ENCODE assay signal across 11 cellular contexts in the genomic region with DNA sequence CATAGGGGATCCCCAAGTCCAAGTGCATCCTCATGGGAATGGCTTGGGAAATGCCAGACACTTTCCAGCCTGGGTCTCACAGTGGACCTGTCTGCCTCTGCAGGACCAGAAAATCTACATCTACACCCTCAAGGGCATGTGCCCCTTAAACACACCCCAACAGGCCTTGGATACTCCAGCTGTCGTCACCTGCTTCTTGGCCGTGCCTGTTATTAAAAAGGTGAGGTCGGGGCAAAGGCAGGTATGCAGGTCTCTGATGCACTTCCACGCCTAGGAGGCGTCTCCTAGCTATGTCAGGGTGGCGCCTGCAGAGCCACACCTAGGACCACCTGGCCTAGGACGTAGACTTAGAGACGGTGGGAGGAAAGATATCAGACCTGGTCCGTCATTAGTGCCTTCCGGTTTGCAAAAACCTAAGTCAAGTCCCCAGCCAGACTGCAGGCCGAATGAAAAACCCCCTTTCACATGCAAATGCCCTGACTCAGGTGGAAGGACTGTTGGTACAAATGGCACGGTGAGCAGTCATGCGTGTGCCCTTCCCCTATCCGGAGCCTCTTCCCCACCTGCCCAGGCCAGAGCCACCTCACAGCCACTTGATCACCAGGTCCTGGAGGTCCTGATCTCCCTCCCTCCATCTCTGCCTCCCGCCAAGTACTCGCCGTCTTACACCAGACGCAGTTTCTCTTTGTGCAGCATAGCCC.
DNase-seq lines count a peak whose midpoint lies in the region; ATAC-seq, FAIRE-seq and TF ChIP-seq lines count a peak whose summit lies in the region.
"Had no signal": no experiment of that assay in that cellular context is flagged by ENCODE, and none has a peak within 500 bp of the region (broad histone marks: within the 10 kb centered on the region; RNA-seq: fewer than 3 reads in every experiment).

No MANE protein-coding gene starts in this region.

- H2BK5ac ChIP-seq in H1 (ENCODE audit: low read depth, low read length) = peak overlapping the region; percentile 82; the same call in 1 of the 2 replicates

- POLR2A ChIA-PET in H1 (lab: Charles Lee; ENCODE audit: partially characterized antibody) = interaction anchor here (0.6 to 1.0 kb wide), 5 partner anchors 9 to 91 kb away, joined by 3 read pairs; no protein-coding TSS in a partner anchor

- H3K23me2 ChIP-seq in H1 (ENCODE audit: low read depth, low read length) = no peaks in the 10 kb centered on the region; the same call in 1 of the 2 replicates

- no peaks in the 10 kb centered on the region for H3K79me2 ChIP-seq in H1 (ENCODE audit: control insufficient read depth in 1 of 2, insufficient read depth in 2 of 2, low read length in 2 of 2)

- peaks cover 13 to 33% (median 21%) of the 10 kb centered on the region in 4 experiments for H3K4me1 ChIP-seq in H1 (replicated peaks in 1 of 4; ENCODE audit: control insufficient read depth in 3 of 4, insufficient read depth in 4 of 4, low read length in 3 of 4)
- H3K4me1 ChIP-seq in tibial nerve = peaks cover 0 to 62% (median 28%) of the 10 kb centered on the region in 4 donors
- H3K4me1 ChIP-seq in BE2C = peaks cover 4% of the 10 kb centered on the region; the same call in 1 of the 2 replicates

- no peaks in the 10 kb centered on the region for H3K9me3 Mint-ChIP-seq in activated CD8-positive, alpha-beta memory T cell treated with anti-CD3 and anti-CD28 coated beads, Interleukin-2, amount 10 ng/mL, durations not matched to agents 7 days and 5 days (ENCODE audit: low read depth)

- peak overlapping the region; percentile 8 to 29; a peak in 1 of 4 replicates for H3K4me2 ChIP-seq in H1 (ENCODE audit: insufficient read depth in 1 of 2, low read depth in 2 of 2, low read length in 2 of 2)

- H4K91ac ChIP-seq in H1 (replicated peaks; ENCODE audit: insufficient read length, low read length) = peak overlapping the region; percentile 54

- peak overlapping the region; percentile 69; the same call in 1 of the 2 replicates for H2AK5ac ChIP-seq in H1 (ENCODE audit: low read depth, low read length)

- peak overlapping the region; percentile 40; the same call in 1 of the 2 replicates for H2BK15ac ChIP-seq in H1 (ENCODE audit: low read length)

- H2BK120ac ChIP-seq in H1 (replicated peaks; ENCODE audit: low read depth, low read length) = peak overlapping the region; percentile 75

- no peak overlapping the region for H3K4me3 ChIP-seq in H1 (ENCODE audit: extremely low read depth in 1 of 4, insufficient read depth in 2 of 4, low read depth in 3 of 4, low read length in 4 of 4)
- no peak overlapping the region for H3K4me3 ChIP-seq in tibial nerve
- H3K4me3 ChIP-seq in BE2C (ENCODE audit: low read depth, low read length) = no peak overlapping the region

- H3K9me3 ChIP-seq in H1 (ENCODE audit: insufficient read depth in 2 of 2, low read depth in 1 of 2, low read length in 1 of 2) (peaks cover 3 to 6% of the 10 kb centered on the region in 2 experiments; a peak in 3 of 4 replicates), tibial nerve (no peaks in the 10 kb centered on the region), BE2C (no peaks in the 10 kb centered on the region)

- 60% methylated on average over 18 of the region's 18 CpGs; no CpG with 5 or more reads in 1 of the 2 experiments for WGBS in H1 (ENCODE audit: extremely low coverage in 1 of 2, insufficient coverage in 1 of 2, insufficient read length in 1 of 2, insufficient replicate concordance in 2 of 2, low coverage in 1 of 2, low lambda C conversion rate in 2 of 2, missing lambda C conversion rate in 1 of 2), 2 experiments
- WGBS in tibial nerve, 2 donors = 93% methylated on average over 14 to 16 of the region's 18 CpGs

- H3K9ac ChIP-seq in H1 (replicated peaks in 1 of 4; ENCODE audit: extremely low read depth in 1 of 4, low read depth in 3 of 4, low read length in 3 of 4) = no peak overlapping the region; a peak in 1 of 7 replicates

- no peaks in the 10 kb centered on the region for H3K79me1 ChIP-seq in H1 (ENCODE audit: low read depth, low read length)

- H3K4ac ChIP-seq in H1 (replicated peaks; ENCODE audit: insufficient read length, low read depth, low read length) = peak overlapping the region; percentile 3

- TF ChIP-seq CTCF in H1 (IDR thresholded peaks at IDR 0.05; ENCODE audit: control extremely low read depth in 1 of 3, insufficient read depth in 1 of 3, low read depth in 1 of 3, low read length in 3 of 3) (no peak), tibial nerve (IDR thresholded peaks at IDR 0.05) (no peak), BE2C (IDR thresholded peaks at IDR 0.05; ENCODE audit: low read depth, low read length) (no peak)

- no peak for TF ChIP-seq RAD21 in H1 (IDR thresholded peaks at IDR 0.05 in 1 of 2, conservative IDR thresholded peaks at IDR 0.05 in 1 of 2; ENCODE audit: low read depth in 2 of 2, low read length in 2 of 2)

- TF ChIP-seq EP300 in H1 (IDR thresholded peaks at IDR 0.05; ENCODE audit: borderline replicate concordance in 1 of 2, low read depth in 2 of 2, low read length in 2 of 2) (no peak), tibial nerve (IDR thresholded peaks at IDR 0.05) (no peak)

- H3K27ac ChIP-seq in H1 (ENCODE audit: low read depth, low read length) = no peak overlapping the region
- peak overlapping the region; percentile 30 to 81 (median 72) for H3K27ac ChIP-seq in tibial nerve
- H3K27ac ChIP-seq: 22Rv1, epithelial cell of prostate had no signal

- TF ChIP-seq POLR2A in H1 (IDR thresholded peaks at IDR 0.05; ENCODE audit: control extremely low read depth in 1 of 2, low read depth in 2 of 2, low read length in 2 of 2) = no peak
- TF ChIP-seq POLR2A in tibial nerve (IDR thresholded peaks at IDR 0.05) = no peak

- H3K56ac ChIP-seq in H1 (replicated peaks; ENCODE audit: insufficient read length, low read depth, low read length) = peak overlapping the region; percentile 17

- H3K36me3 ChIP-seq in H1 (ENCODE audit: control insufficient read depth in 2 of 4, insufficient read depth in 4 of 4, low read length in 3 of 4) (no peaks in the 10 kb centered on the region), tibial nerve (peaks cover 0 to 59% (median 0%) of the 10 kb centered on the region in 3 donors), BE2C (no peaks in the 10 kb centered on the region)

- H4K20me1 ChIP-seq in H1 (replicated peaks in 1 of 2; ENCODE audit: control insufficient read depth in 1 of 2, insufficient read depth in 2 of 2, low read length in 2 of 2) = no peaks in the 10 kb centered on the region

- no peak overlapping the region for H3K14ac ChIP-seq in H1 (ENCODE audit: insufficient read length)

- peak overlapping the region; percentile 20 for H3K18ac ChIP-seq in H1 (ENCODE audit: extremely low read depth, low read length)

- no peak overlapping the region for H3K27ac Mint-ChIP-seq in activated CD8-positive, alpha-beta memory T cell treated with anti-CD3 and anti-CD28 coated beads, Interleukin-2, amount 10 ng/mL, durations not matched to agents 7 days and 5 days

- H3K27me3 Mint-ChIP-seq in activated CD8-positive, alpha-beta memory T cell treated with anti-CD3 and anti-CD28 coated beads, Interleukin-2, amount 10 ng/mL, durations not matched to agents 7 days and 5 days = peaks cover 8% of the 10 kb centered on the region

- no peak overlapping the region for H2AFZ ChIP-seq in H1 (ENCODE audit: low read length)

- H3K27me3 ChIP-seq in H1 (replicated peaks in 1 of 4; ENCODE audit: control insufficient read depth in 3 of 4, extremely low read depth in 1 of 4, insufficient read depth in 3 of 4, low read length in 3 of 4) (no peaks in the 10 kb centered on the region), tibial nerve (no peaks in the 10 kb centered on the region), BE2C (no peaks in the 10 kb centered on the region)

- no peak overlapping the region for H4K5ac ChIP-seq in H1 (ENCODE audit: insufficient read length, low read depth, low read length)

- H2BK12ac ChIP-seq in H1 (ENCODE audit: low read depth, low read length) = peak overlapping the region; percentile 99; the same call in 1 of the 2 replicates

- no peak overlapping the region for H4K8ac ChIP-seq in H1 (ENCODE audit: extremely low read depth, insufficient read depth, low read length)

- FAIRE-seq in H1 (lab: Jason Lieb, UNC) = peak; percentile 87

- no peak overlapping the region for H3K4me3 Mint-ChIP-seq in activated CD8-positive, alpha-beta memory T cell treated with anti-CD3 and anti-CD28 coated beads, Interleukin-2, amount 10 ng/mL, durations not matched to agents 7 days and 5 days

- H3K36me3 Mint-ChIP-seq in activated CD8-positive, alpha-beta memory T cell treated with anti-CD3 and anti-CD28 coated beads, Interleukin-2, amount 10 ng/mL, durations not matched to agents 7 days and 5 days = no peaks in the 10 kb centered on the region

- no peak overlapping the region for H3K23ac ChIP-seq in H1 (ENCODE audit: insufficient read length)

- peaks cover 2% of the 10 kb centered on the region for H3K4me1 Mint-ChIP-seq in activated CD8-positive, alpha-beta memory T cell treated with anti-CD3 and anti-CD28 coated beads, Interleukin-2, amount 10 ng/mL, durations not matched to agents 7 days and 5 days

- CTCF ChIA-PET in activated CD8-positive, alpha-beta memory T cell treated with anti-CD3 and anti-CD28 coated beads, Interleukin-2, amount 10 ng/mL, durations not matched to agents 7 days and 5 days (lab: Charles Lee) = no interaction called here
- CTCF ChIA-PET in H1 (lab: Charles Lee; ENCODE audit: partially characterized antibody) = interaction anchor here (0.8 to 6.0 kb wide), 6 partner anchors 11 to 55 kb away, joined by 3 to 39 read pairs (median 10); no protein-coding TSS in a partner anchor

- peak overlapping the region; percentile 88; the same call in 1 of the 2 replicates for H2BK20ac ChIP-seq in H1 (ENCODE audit: low read length)

- DNase-seq in activated CD8-positive, alpha-beta memory T cell treated with anti-CD3 and anti-CD28 coated beads, Interleukin-2, amount 10 ng/mL, durations not matched to agents 7 days and 5 days = peak; percentile 11
- DNase-seq in activated CD8-positive, alpha-beta memory T cell treated with anti-CD3 and anti-CD28 coated beads, Interleukin-2, amount 50 U/mL, for 4 hours = no peak
- DNase-seq in H1 (ENCODE audit: low read depth in 1 of 2, low spot score in 2 of 2) (peak in 1 of 2 experiments; percentile 63), tibial nerve (ENCODE audit: low spot score in 2 of 2) (no peak), NCI-H2029 (lab: John Stamatoyannopoulos, UW) (no peak), NK-92 (lab: John Stamatoyannopoulos, UW; ENCODE audit: unreplicated experiment) (no peak), BE2C (no peak)
- DNase-seq: DMS153 had no signal

- no peak for ATAC-seq in activated CD8-positive, alpha-beta memory T cell treated with anti-CD3 and anti-CD28 coated beads, Interleukin-2, amount 10 ng/mL, durations not matched to agents 7 days and 5 days
- ATAC-seq in HG03039 (IDR thresholded peaks at IDR 0.05; ENCODE audit: unreplicated experiment) = peak; percentile 50

TF ChIP-seq in H1, 55 proteins besides CTCF, POLR2A, EP300 and RAD21 (continues in another document):
- TF ChIP-seq TAF7 (optimal IDR thresholded peaks at IDR 0.05; ENCODE audit: borderline replicate concordance, low read depth, low read length) = no peak
